Comparison of ENCODE assay signal across 18 cellular contexts in genomic region chr19:45063851-45064801, GRCh38. TPM values are rescaled to one million over a fixed set of nuclear protein-coding genes. Genes with fewer than 3 reads are reported as not detected.
DNase-seq lines count a peak whose midpoint lies in the region; ATAC-seq, FAIRE-seq and TF ChIP-seq lines count a peak whose summit lies in the region.
"Had no signal": no experiment of that assay in that cellular context is flagged by ENCODE, and none has a peak within 500 bp of the region (broad histone marks: within the 10 kb centered on the region; RNA-seq: fewer than 3 reads in every experiment).

No MANE protein-coding gene starts in this region.

- no peaks in the 10 kb centered on the region for H3K9me1 ChIP-seq in K562 (ENCODE audit: control insufficient read depth, insufficient read depth, low read length)

- H3K27ac ChIP-seq in HepG2 (ENCODE audit: extremely low read length, insufficient read depth, low read length) (no peak overlapping the region), right lobe of liver (no peak overlapping the region), K562 (ENCODE audit: extremely low read depth, low read depth, low read length) (no peak overlapping the region), osteoblast (ENCODE audit: low read depth, low read length) (no peak overlapping the region)
- H3K27ac ChIP-seq: C4-2B had no signal

- POLR2A ChIA-PET in HepG2 (lab: Yijun Ruan, JAX), result no interaction called here
- POLR2A ChIA-PET in K562 (lab: Yijun Ruan, JAX), result no interaction called here

- ATAC-seq in HepG2 (no peak), right lobe of liver (no peak), K562 (no peak)

- H3K4me2 ChIP-seq in HepG2 (ENCODE audit: low read depth, low read length) (no peak overlapping the region), K562 (ENCODE audit: insufficient read depth, low read length) (no peak overlapping the region), osteoblast (ENCODE audit: insufficient read depth, low read length) (no peak overlapping the region)

- no peak for TF ChIP-seq RAD21 in HepG2 (CRISPR knock-in tag; IDR thresholded peaks at IDR 0.05)
- TF ChIP-seq RAD21 in K562 (CRISPR knock-in tag; conservative IDR thresholded peaks at IDR 0.05 in 1 of 2, IDR thresholded peaks at IDR 0.05 in 1 of 2), result no peak

- H4K20me1 ChIP-seq in HepG2 (ENCODE audit: insufficient read depth, low read length), result peaks cover 5% of the 10 kb centered on the region; the same call in 1 of the 2 replicates
- H4K20me1 ChIP-seq in K562 (replicated peaks; ENCODE audit: control insufficient read depth, insufficient read depth, low read length), result peaks cover 13% of the 10 kb centered on the region
- peaks cover 26% of the 10 kb centered on the region for H4K20me1 ChIP-seq in osteoblast (ENCODE audit: insufficient read depth, low read length)

- no peak overlapping the region for H2AFZ ChIP-seq in HepG2 (ENCODE audit: low read length)
- H2AFZ ChIP-seq in K562 (ENCODE audit: low read depth, low read length), result no peak overlapping the region
- no peak overlapping the region for H2AFZ ChIP-seq in osteoblast (ENCODE audit: low read length)

- CTCF ChIA-PET in HepG2 (lab: Yijun Ruan, JAX; ENCODE audit: low intra/inter-chr PET ratio, low total read pairs), result no interaction called here
- CTCF ChIA-PET in K562 (lab: Yijun Ruan, JAX; ENCODE audit: low intra/inter-chr PET ratio), result no interaction called here

- no peaks in the 10 kb centered on the region for H3K79me2 ChIP-seq in HepG2 (ENCODE audit: insufficient read depth, low read length)
- peaks cover 4% of the 10 kb centered on the region; the same call in 1 of the 3 replicates for H3K79me2 ChIP-seq in K562 (ENCODE audit: control insufficient read depth, insufficient read depth, low read length)
- peaks cover 10% of the 10 kb centered on the region for H3K79me2 ChIP-seq in osteoblast (ENCODE audit: insufficient read depth, low read length)

- H3K27me3 ChIP-seq in HepG2 (ENCODE audit: control insufficient read depth in 1 of 2, insufficient read depth in 2 of 2, low read length in 2 of 2) (no peaks in the 10 kb centered on the region), right lobe of liver (no peaks in the 10 kb centered on the region), K562 (ENCODE audit: control insufficient read depth in 2 of 2, insufficient read depth in 2 of 2, low read length in 2 of 2) (no peaks in the 10 kb centered on the region), osteoblast (ENCODE audit: insufficient read depth, low read length) (no peaks in the 10 kb centered on the region)

- TF ChIP-seq CTCF in HepG2 (CRISPR knock-in tag; IDR thresholded peaks at IDR 0.05) (no peak), right lobe of liver (IDR thresholded peaks at IDR 0.05) (no peak), K562 (IDR thresholded peaks at IDR 0.05 in 2 of 3, conservative IDR thresholded peaks at IDR 0.05 in 1 of 3; ENCODE audit: insufficient read depth in 2 of 3, low read depth in 1 of 3, low read length in 3 of 3) (no peak), osteoblast (IDR thresholded peaks at IDR 0.05; ENCODE audit: extremely low read depth, low read depth, low read length) (no peak), D721Med (IDR thresholded peaks at IDR 0.05; ENCODE audit: insufficient read depth, missing control alignments) (no peak)

- TF ChIP-seq POLR2A in HepG2 (IDR thresholded peaks at IDR 0.05; ENCODE audit: insufficient read depth in 1 of 2, low read depth in 2 of 2, low read length in 2 of 2) (no peak), right lobe of liver (IDR thresholded peaks at IDR 0.05) (no peak), K562 (conservative IDR thresholded peaks at IDR 0.05) (no peak)

- DNase-seq in HepG2 (ENCODE audit: low spot score), result no peak
- DNase-seq in right lobe of liver, result no peak
- DNase-seq in K562 (ENCODE audit: extremely low read depth in 1 of 4, low spot score in 3 of 4), result no peak
- DNase-seq in osteoblast (ENCODE audit: insufficient read length, low spot score, missing footprints), result peak; percentile 76
- no peak for DNase-seq in C1 segment of cervical spinal cord (lab: John Stamatoyannopoulos, UW)
- DNase-seq in D721Med (ENCODE audit: insufficient read length, low spot score), result no peak
- DNase-seq in activated T-cell treated with anti-CD3 and anti-CD28 coated beads, Interleukin-2, amount 50 U/mL, for 48 hours, result no peak
- DNase-seq: ACHN; CD4-positive, alpha-beta memory T cell; DND-41; GDM1; GOT3; HFFc6 had no signal

- FAIRE-seq in HepG2 (lab: Jason Lieb, UNC) (no peak), K562 (lab: Jason Lieb, UNC) (no peak), D721Med (lab: Jason Lieb, UNC) (no peak)
- FAIRE-seq: GM19239, HTR-8/SVneo had no signal

- H3K9ac ChIP-seq in HepG2 (ENCODE audit: insufficient read depth, low read depth, low read length) (no peak overlapping the region), K562 (ENCODE audit: insufficient read depth in 1 of 2, low read depth in 2 of 2, low read length in 2 of 2) (no peak overlapping the region; a peak in 1 of 4 replicates)

- no peaks in the 10 kb centered on the region for H3K9me3 ChIP-seq in HepG2 (ENCODE audit: low read length)
- H3K9me3 ChIP-seq in right lobe of liver, result no peaks in the 10 kb centered on the region
- no peaks in the 10 kb centered on the region for H3K9me3 ChIP-seq in K562 (replicated peaks; ENCODE audit: control insufficient read depth, insufficient read depth, low read depth, low read length)
- no peaks in the 10 kb centered on the region for H3K9me3 ChIP-seq in osteoblast (ENCODE audit: low read depth, low read length)
- H3K9me3 ChIP-seq: HAP-1 had no signal

- in situ Hi-C loops in HepG2 (cut with HindIII; ENCODE audit: extremely low pct_ligation_motif_present, low pct_unique_long_range_greater_than_20kb), result loop anchor here (5.0 kb wide), 1 partner anchor 47 kb away; no protein-coding TSS in a partner anchor
- in situ Hi-C loops in K562 (cut with MboI), result no loop called here

- WGBS in HepG2 (ENCODE audit: low lambda C conversion rate), result 98% methylated on average over 74 of the region's 85 CpGs
- 95% methylated on average over 36 of the region's 85 CpGs for WGBS in right lobe of liver (ENCODE audit: insufficient coverage, low coverage, low lambda C conversion rate, missing lambda C conversion rate)
- 97% methylated on average over 25 of the region's 85 CpGs for WGBS in K562 (ENCODE audit: insufficient coverage, low coverage, missing lambda C conversion rate)

- H3K4me1 ChIP-seq in HepG2 (ENCODE audit: insufficient read depth, low read length) (no peaks in the 10 kb centered on the region), right lobe of liver (no peaks in the 10 kb centered on the region), K562 (replicated peaks in 1 of 2; ENCODE audit: control insufficient read depth in 2 of 2, insufficient read depth in 2 of 2, low read length in 2 of 2) (peaks cover 0 to 15% of the 10 kb centered on the region in 2 experiments; a peak in 2 of 5 replicates), osteoblast (ENCODE audit: insufficient read depth, low read length) (no peaks in the 10 kb centered on the region)
- H3K4me1 ChIP-seq: HAP-1 had no signal

- TF ChIP-seq EP300 in HepG2 (IDR thresholded peaks at IDR 0.05; ENCODE audit: low read depth in 2 of 2, low read length in 2 of 2) (no peak), HepG2 (CRISPR knock-in tag; IDR thresholded peaks at IDR 0.05; ENCODE audit: borderline replicate concordance) (no peak), K562 (IDR thresholded peaks at IDR 0.05; ENCODE audit: low read length) (no peak)

- intact Hi-C loops in HepG2 (cut with micrococcal nuclease; ENCODE audit: unreplicated experiment), result no loop called here
- intact Hi-C loops in right lobe of liver (cut with DNase I), result loop anchor here in 1 of 2 donors (10.0 kb wide), 1 partner anchor 179 kb away; no protein-coding TSS in a partner anchor
- intact Hi-C loops in K562 (cut with micrococcal nuclease), result no loop called here

- H3K4me3 ChIP-seq in HepG2 (replicated peaks in 1 of 3; ENCODE audit: insufficient read depth in 1 of 3, low read depth in 2 of 3, low read length in 3 of 3) (no peak overlapping the region), right lobe of liver (no peak overlapping the region), K562 (no peak overlapping the region), osteoblast (ENCODE audit: insufficient read depth, low read length) (no peak overlapping the region)
- H3K4me3 ChIP-seq: HAP-1 had no signal

- BruUV-seq in HepG2 (replicated peaks; lab: Mats Ljungman, UMichigan) (no TSS peak), K562 (replicated peaks; lab: Mats Ljungman, UMichigan) (no TSS peak)

- H3K36me3 ChIP-seq in HepG2 (replicated peaks in 1 of 2; ENCODE audit: control insufficient read depth in 1 of 2, insufficient read depth in 2 of 2, low read length in 2 of 2), result peaks cover 48 to 74% of the 10 kb centered on the region in 2 experiments
- H3K36me3 ChIP-seq in right lobe of liver, result peaks cover 17 to 86% (median 43%) of the 10 kb centered on the region in 4 donors
- H3K36me3 ChIP-seq in K562 (ENCODE audit: control insufficient read depth, insufficient read depth, low read length), result peaks cover 78% of the 10 kb centered on the region
- peaks cover 71% of the 10 kb centered on the region for H3K36me3 ChIP-seq in osteoblast (ENCODE audit: insufficient read depth, low read length)

RNA-seq across cellular contexts. Expression of gene ZNF296, which starts 12.2 kb away (rescaled TPM):
- total RNA-seq in HepG2 (2016; rRNA removed; fragmentation: Illumina TruSeq; extraction: Trizol), result 0.62 and 0.63 TPM in 2 replicates
- 0.71 and 0.97 TPM in 2 replicates for total RNA-seq in HepG2 (2016; cell fraction: cytosol; rRNA removed; fragmentation: Illumina TruSeq; extraction: Trizol; ENCODE audit: low read depth)
- 0.43 and 0.91 TPM in 2 replicates for total RNA-seq in HepG2 (2016; cell fraction: insoluble cytoplasmic fraction; rRNA removed; fragmentation: Illumina TruSeq; extraction: Trizol)
- 1.4 and 1.9 TPM in 2 replicates for total RNA-seq in HepG2 (2016; cell fraction: membrane; rRNA removed; fragmentation: Illumina TruSeq; extraction: Trizol)
- total RNA-seq in HepG2 (2016; cell fraction: nucleus; rRNA removed; fragmentation: Illumina TruSeq; extraction: Trizol), result 0.62 and 0.72 TPM in 2 replicates
- 0.26 and 0.39 TPM in 2 replicates for polyA plus RNA-seq in HepG2 (2011; rRNA removed)
- polyA plus RNA-seq in HepG2 (2011; cell fraction: cytosol; rRNA removed), result 0.15 and 0.32 TPM in 2 replicates
- polyA plus RNA-seq in HepG2 (2011; cell fraction: nucleus; rRNA removed), result 1.2 and 1.3 TPM in 2 replicates
- 1.2 and 1.5 TPM in 2 replicates for polyA plus RNA-seq in HepG2 (2012)
- 1.3 TPM in 2 replicates for polyA plus RNA-seq in HepG2 (2016; cell fraction: cytosol; fragmentation: Illumina TruSeq; extraction: Trizol; ENCODE audit: low read depth)
- 2.2 and 2.9 TPM in 2 replicates for polyA plus RNA-seq in HepG2 (2016; cell fraction: insoluble cytoplasmic fraction; fragmentation: Illumina TruSeq; extraction: Trizol; ENCODE audit: low read depth)
- 1.2 and 1.5 TPM in 2 replicates for polyA plus RNA-seq in HepG2 (2016; cell fraction: membrane; fragmentation: Illumina TruSeq; extraction: Trizol; ENCODE audit: low read depth)
- 2.3 and 4.7 TPM in 2 replicates for polyA plus RNA-seq in HepG2 (2016; cell fraction: nucleus; fragmentation: Illumina TruSeq; extraction: Trizol; ENCODE audit: insufficient read depth, low read depth)
- 0.47 and 0.64 TPM in 2 replicates for polyA minus RNA-seq in HepG2 (2011; rRNA and poly(A)+ RNA removed; ENCODE audit: low replicate concordance)
- polyA minus RNA-seq in HepG2 (2011; cell fraction: cytosol; rRNA and poly(A)+ RNA removed), result 1.2 and 2.5 TPM in 2 replicates
- polyA minus RNA-seq in HepG2 (2011; cell fraction: nucleus; rRNA and poly(A)+ RNA removed), result 0.37 and 0.39 TPM in 2 replicates
- under 1 TPM in 5 of 6 experiments, not detected in 1; 0.16 to 0.47 (median 0.35) TPM for total RNA-seq in right lobe of liver
- total RNA-seq in K562 (2011; cell fraction: chromatin; rRNA removed; ENCODE audit: low replicate concordance), result 0.25 and 1.9 TPM in 2 replicates
- 2.4 and 3.5 TPM in 2 replicates for total RNA-seq in K562 (2011; cell fraction: nucleolus; rRNA removed)
- 0.92 and 1.3 TPM in 2 replicates for total RNA-seq in K562 (2011; cell fraction: nucleoplasm; rRNA removed)
- 1.5 and 2.7 TPM in 2 replicates for total RNA-seq in K562 (2014; rRNA removed)
- total RNA-seq in K562 (2014; rRNA removed; fragmentation: Illumina TruSeq; extraction: Trizol), result 0.07 TPM in 1 of 2 replicates, not detected in the other
- 0.54 and 0.72 TPM in 2 replicates for total RNA-seq in K562 (2015; rRNA removed; fragmentation: Illumina TruSeq; extraction: Trizol)
- total RNA-seq in K562 (2021), result 8.8 and 10.3 TPM in 2 replicates
- 0.13 and 0.28 TPM in 2 replicates for polyA plus RNA-seq in K562 (2011; rRNA removed)
- 0.24 and 1.1 TPM in 2 replicates for polyA plus RNA-seq in K562 (2011; cell fraction: cytosol; rRNA removed)
- polyA plus RNA-seq in K562 (2011; cell fraction: nucleus; rRNA removed), result 0.52 and 1.4 TPM in 2 replicates
- polyA plus RNA-seq in K562 (2012), result 3.2 and 3.6 TPM in 2 replicates
- 0.39 and 2.0 TPM in 2 replicates for polyA plus RNA-seq in K562 (2014; fragmentation: Illumina TruSeq; extraction: Trizol)
- under 1 TPM in 1 of 2 experiments, not detected in 1; 0.03 TPM for polyA plus RNA-seq in K562 (2014; fragmentation: Nextera tagmentation; extraction: Ambion mirVana)
- 2.0 and 2.4 TPM in 2 replicates for polyA plus RNA-seq in K562 (2014; rRNA removed)
- polyA minus RNA-seq in K562 (2011; rRNA and poly(A)+ RNA removed), result 0.11 and 0.21 TPM in 2 replicates
- polyA minus RNA-seq in K562 (2011; cell fraction: cytosol; rRNA and poly(A)+ RNA removed), result 2.0 and 3.5 TPM in 2 replicates
- polyA minus RNA-seq in K562 (2011; cell fraction: nucleus; rRNA and poly(A)+ RNA removed), result 0.94 and 1.00 TPM in 2 replicates
- under 0.01 TPM in 1 of 2 replicates, not detected in the other for total RNA-seq in osteoblast
- total RNA-seq: A172 had no signal

RNA-seq across cellular contexts. Expression of gene GEMIN7, which starts 14.9 kb away (rescaled TPM):
- 30.6 and 42.0 TPM in 2 replicates for total RNA-seq in HepG2 (2016; rRNA removed; fragmentation: Illumina TruSeq; extraction: Trizol)
- total RNA-seq in HepG2 (2016; cell fraction: cytosol; rRNA removed; fragmentation: Illumina TruSeq; extraction: Trizol; ENCODE audit: low read depth), result 15.7 and 22.3 TPM in 2 replicates
- 34.9 and 39.3 TPM in 2 replicates for total RNA-seq in HepG2 (2016; cell fraction: insoluble cytoplasmic fraction; rRNA removed; fragmentation: Illumina TruSeq; extraction: Trizol)
- 28.5 and 42.7 TPM in 2 replicates for total RNA-seq in HepG2 (2016; cell fraction: membrane; rRNA removed; fragmentation: Illumina TruSeq; extraction: Trizol)
- total RNA-seq in HepG2 (2016; cell fraction: nucleus; rRNA removed; fragmentation: Illumina TruSeq; extraction: Trizol), result 13.0 and 14.5 TPM in 2 replicates
- polyA plus RNA-seq in HepG2 (2011; rRNA removed), result 22.2 and 24.1 TPM in 2 replicates
- polyA plus RNA-seq in HepG2 (2011; cell fraction: cytosol; rRNA removed), result 22.8 and 32.6 TPM in 2 replicates
- 31.3 and 38.6 TPM in 2 replicates for polyA plus RNA-seq in HepG2 (2011; cell fraction: nucleus; rRNA removed)
- polyA plus RNA-seq in HepG2 (2012), result 22.7 and 23.7 TPM in 2 replicates
- polyA plus RNA-seq in HepG2 (2016; cell fraction: cytosol; fragmentation: Illumina TruSeq; extraction: Trizol; ENCODE audit: low read depth), result 28.4 and 37.8 TPM in 2 replicates
- 62.1 and 65.3 TPM in 2 replicates for polyA plus RNA-seq in HepG2 (2016; cell fraction: insoluble cytoplasmic fraction; fragmentation: Illumina TruSeq; extraction: Trizol; ENCODE audit: low read depth)
- 40.2 and 48.8 TPM in 2 replicates for polyA plus RNA-seq in HepG2 (2016; cell fraction: membrane; fragmentation: Illumina TruSeq; extraction: Trizol; ENCODE audit: low read depth)
- 33.1 and 40.0 TPM in 2 replicates for polyA plus RNA-seq in HepG2 (2016; cell fraction: nucleus; fragmentation: Illumina TruSeq; extraction: Trizol; ENCODE audit: insufficient read depth, low read depth)
- 20.1 and 20.5 TPM in 2 replicates for polyA minus RNA-seq in HepG2 (2011; rRNA and poly(A)+ RNA removed; ENCODE audit: low replicate concordance)
- 12.5 and 19.8 TPM in 2 replicates for polyA minus RNA-seq in HepG2 (2011; cell fraction: cytosol; rRNA and poly(A)+ RNA removed)
- polyA minus RNA-seq in HepG2 (2011; cell fraction: nucleus; rRNA and poly(A)+ RNA removed), result 7.9 and 9.2 TPM in 2 replicates
- total RNA-seq in right lobe of liver, result 10 to 100 TPM; 10.9 to 27.5 (median 14.0) TPM
- 22.7 and 62.8 TPM in 2 replicates for total RNA-seq in K562 (2011; cell fraction: chromatin; rRNA removed; ENCODE audit: low replicate concordance)
- 37.2 and 43.2 TPM in 2 replicates for total RNA-seq in K562 (2011; cell fraction: nucleolus; rRNA removed)
- total RNA-seq in K562 (2011; cell fraction: nucleoplasm; rRNA removed), result 26.5 and 32.7 TPM in 2 replicates
- total RNA-seq in K562 (2014; rRNA removed), result 54.9 and 62.7 TPM in 2 replicates
- 31.3 and 33.0 TPM in 2 replicates for total RNA-seq in K562 (2014; rRNA removed; fragmentation: Illumina TruSeq; extraction: Trizol)
- 39.5 and 42.3 TPM in 2 replicates for total RNA-seq in K562 (2015; rRNA removed; fragmentation: Illumina TruSeq; extraction: Trizol)
- total RNA-seq in K562 (2021), result 60.7 and 62.6 TPM in 2 replicates
- 23.1 and 32.5 TPM in 2 replicates for polyA plus RNA-seq in K562 (2011; rRNA removed)
- 41.8 and 86.0 TPM in 2 replicates for polyA plus RNA-seq in K562 (2011; cell fraction: cytosol; rRNA removed)
- polyA plus RNA-seq in K562 (2011; cell fraction: nucleus; rRNA removed), result 34.9 and 43.7 TPM in 2 replicates
- polyA plus RNA-seq in K562 (2012), result 41.3 and 54.9 TPM in 2 replicates
- 32.6 and 50.6 TPM in 2 replicates for polyA plus RNA-seq in K562 (2014; fragmentation: Illumina TruSeq; extraction: Trizol)
- 100 to 1,000 TPM in 1 of 2 experiments, 10 to 100 TPM in 1; 84.9 to 124 TPM for polyA plus RNA-seq in K562 (2014; fragmentation: Nextera tagmentation; extraction: Ambion mirVana)
- 49.6 and 57.5 TPM in 2 replicates for polyA plus RNA-seq in K562 (2014; rRNA removed)
- polyA minus RNA-seq in K562 (2011; rRNA and poly(A)+ RNA removed), result 5.7 and 7.6 TPM in 2 replicates
- polyA minus RNA-seq in K562 (2011; cell fraction: cytosol; rRNA and poly(A)+ RNA removed), result 17.8 and 23.9 TPM in 2 replicates
- polyA minus RNA-seq in K562 (2011; cell fraction: nucleus; rRNA and poly(A)+ RNA removed), result 7.9 and 11.3 TPM in 2 replicates
- total RNA-seq in osteoblast, result 8.3 and 14.8 TPM in 2 replicates

RNA-seq across cellular contexts. Expression of gene CLASRP, which starts 25.3 kb away (rescaled TPM):
- total RNA-seq in HepG2 (2016; rRNA removed; fragmentation: Illumina TruSeq; extraction: Trizol), result 7.4 and 32.0 TPM in 2 replicates
- 7.3 and 8.3 TPM in 2 replicates for total RNA-seq in HepG2 (2016; cell fraction: cytosol; rRNA removed; fragmentation: Illumina TruSeq; extraction: Trizol; ENCODE audit: low read depth)
- 6.5 and 35.8 TPM in 2 replicates for total RNA-seq in HepG2 (2016; cell fraction: insoluble cytoplasmic fraction; rRNA removed; fragmentation: Illumina TruSeq; extraction: Trizol)
- 6.0 and 7.3 TPM in 2 replicates for total RNA-seq in HepG2 (2016; cell fraction: membrane; rRNA removed; fragmentation: Illumina TruSeq; extraction: Trizol)
- 36.9 and 51.6 TPM in 2 replicates for total RNA-seq in HepG2 (2016; cell fraction: nucleus; rRNA removed; fragmentation: Illumina TruSeq; extraction: Trizol)
- polyA plus RNA-seq in HepG2 (2011; rRNA removed), result 51.1 and 51.4 TPM in 2 replicates
- polyA plus RNA-seq in HepG2 (2011; cell fraction: cytosol; rRNA removed), result 13.6 and 14.3 TPM in 2 replicates
- 292 and 390 TPM in 2 replicates for polyA plus RNA-seq in HepG2 (2011; cell fraction: nucleus; rRNA removed)
- polyA plus RNA-seq in HepG2 (2012), result 58.9 and 85.4 TPM in 2 replicates
- 7.0 and 7.7 TPM in 2 replicates for polyA plus RNA-seq in HepG2 (2016; cell fraction: cytosol; fragmentation: Illumina TruSeq; extraction: Trizol; ENCODE audit: low read depth)
- 18.3 and 19.4 TPM in 2 replicates for polyA plus RNA-seq in HepG2 (2016; cell fraction: insoluble cytoplasmic fraction; fragmentation: Illumina TruSeq; extraction: Trizol; ENCODE audit: low read depth)
- 9.9 and 14.8 TPM in 2 replicates for polyA plus RNA-seq in HepG2 (2016; cell fraction: membrane; fragmentation: Illumina TruSeq; extraction: Trizol; ENCODE audit: low read depth)
- 320 and 335 TPM in 2 replicates for polyA plus RNA-seq in HepG2 (2016; cell fraction: nucleus; fragmentation: Illumina TruSeq; extraction: Trizol; ENCODE audit: insufficient read depth, low read depth)
- polyA minus RNA-seq in HepG2 (2011; rRNA and poly(A)+ RNA removed; ENCODE audit: low replicate concordance), result 16.6 and 30.8 TPM in 2 replicates
- 4.3 and 4.6 TPM in 2 replicates for polyA minus RNA-seq in HepG2 (2011; cell fraction: cytosol; rRNA and poly(A)+ RNA removed)
- polyA minus RNA-seq in HepG2 (2011; cell fraction: nucleus; rRNA and poly(A)+ RNA removed), result 49.0 and 61.0 TPM in 2 replicates
- total RNA-seq in right lobe of liver, result 10 to 100 TPM; 30.5 to 66.8 (median 44.8) TPM
- 297 and 460 TPM in 2 replicates for total RNA-seq in K562 (2011; cell fraction: chromatin; rRNA removed; ENCODE audit: low replicate concordance)
- total RNA-seq in K562 (2011; cell fraction: nucleolus; rRNA removed), result 224 and 226 TPM in 2 replicates
- 233 and 263 TPM in 2 replicates for total RNA-seq in K562 (2011; cell fraction: nucleoplasm; rRNA removed)
- total RNA-seq in K562 (2014; rRNA removed), result 56.7 and 74.5 TPM in 2 replicates
- total RNA-seq in K562 (2014; rRNA removed; fragmentation: Illumina TruSeq; extraction: Trizol), result 31.1 and 34.6 TPM in 2 replicates
- 46.4 and 46.7 TPM in 2 replicates for total RNA-seq in K562 (2015; rRNA removed; fragmentation: Illumina TruSeq; extraction: Trizol)
- total RNA-seq in K562 (2021), result 81.6 and 86.3 TPM in 2 replicates
- polyA plus RNA-seq in K562 (2011; rRNA removed), result 34.4 and 55.3 TPM in 2 replicates
- polyA plus RNA-seq in K562 (2011; cell fraction: cytosol; rRNA removed), result 18.3 and 19.8 TPM in 2 replicates
- polyA plus RNA-seq in K562 (2011; cell fraction: nucleus; rRNA removed), result 277 and 310 TPM in 2 replicates
- 71.3 and 94.7 TPM in 2 replicates for polyA plus RNA-seq in K562 (2012)
- 44.0 and 45.2 TPM in 2 replicates for polyA plus RNA-seq in K562 (2014; fragmentation: Illumina TruSeq; extraction: Trizol)
- polyA plus RNA-seq in K562 (2014; fragmentation: Nextera tagmentation; extraction: Ambion mirVana), result 1 to 10 TPM in 1 of 2 experiments, under 1 TPM in 1; 0.94 to 1.2 TPM
- 72.2 and 80.0 TPM in 2 replicates for polyA plus RNA-seq in K562 (2014; rRNA removed)
- polyA minus RNA-seq in K562 (2011; rRNA and poly(A)+ RNA removed), result 25.8 and 29.7 TPM in 2 replicates
- polyA minus RNA-seq in K562 (2011; cell fraction: cytosol; rRNA and poly(A)+ RNA removed), result 18.8 and 19.3 TPM in 2 replicates
- polyA minus RNA-seq in K562 (2011; cell fraction: nucleus; rRNA and poly(A)+ RNA removed), result 39.9 and 51.1 TPM in 2 replicates
- total RNA-seq in osteoblast, result 17.0 and 17.1 TPM in 2 replicates

RNA-seq across cellular contexts. Expression of gene PPP1R37, which starts 28.9 kb away (rescaled TPM):
- total RNA-seq in HepG2 (2016; rRNA removed; fragmentation: Illumina TruSeq; extraction: Trizol) (9.2 and 14.3 TPM in 2 replicates), right lobe of liver (10 to 100 TPM; 10.1 to 14.3 (median 11.0) TPM), K562 (2014; rRNA removed) (20.3 and 38.6 TPM in 2 replicates), K562 (2014; rRNA removed; fragmentation: Illumina TruSeq; extraction: Trizol) (3.1 and 3.5 TPM in 2 replicates), K562 (2015; rRNA removed; fragmentation: Illumina TruSeq; extraction: Trizol) (7.9 and 8.4 TPM in 2 replicates), K562 (2021) (16.4 and 17.6 TPM in 2 replicates), osteoblast (43.9 and 53.6 TPM in 2 replicates)
- 6.7 and 9.0 TPM in 2 replicates for total RNA-seq in HepG2 (2016; cell fraction: cytosol; rRNA removed; fragmentation: Illumina TruSeq; extraction: Trizol; ENCODE audit: low read depth)
- 7.3 and 15.4 TPM in 2 replicates for total RNA-seq in HepG2 (2016; cell fraction: insoluble cytoplasmic fraction; rRNA removed; fragmentation: Illumina TruSeq; extraction: Trizol)
- total RNA-seq in HepG2 (2016; cell fraction: membrane; rRNA removed; fragmentation: Illumina TruSeq; extraction: Trizol), result 14.2 and 14.9 TPM in 2 replicates
- 12.9 and 14.6 TPM in 2 replicates for total RNA-seq in HepG2 (2016; cell fraction: nucleus; rRNA removed; fragmentation: Illumina TruSeq; extraction: Trizol)
- polyA plus RNA-seq in HepG2 (2011; rRNA removed) (9.0 and 13.9 TPM in 2 replicates), K562 (2011; rRNA removed) (7.3 and 8.0 TPM in 2 replicates), K562 (2014; fragmentation: Illumina TruSeq; extraction: Trizol) (2.7 and 5.0 TPM in 2 replicates), K562 (2014; fragmentation: Nextera tagmentation; extraction: Ambion mirVana) (under 1 TPM; 0.04 to 0.10 TPM), K562 (2014; rRNA removed) (19.9 and 22.0 TPM in 2 replicates)
- polyA plus RNA-seq in HepG2 (2011; cell fraction: cytosol; rRNA removed), result 7.3 and 11.2 TPM in 2 replicates
- 51.9 and 57.4 TPM in 2 replicates for polyA plus RNA-seq in HepG2 (2011; cell fraction: nucleus; rRNA removed)
- polyA plus RNA-seq in HepG2 (2012), result 9.6 and 15.6 TPM in 2 replicates
- 3.7 and 4.8 TPM in 2 replicates for polyA plus RNA-seq in HepG2 (2016; cell fraction: cytosol; fragmentation: Illumina TruSeq; extraction: Trizol; ENCODE audit: low read depth)
- 8.4 and 10.5 TPM in 2 replicates for polyA plus RNA-seq in HepG2 (2016; cell fraction: insoluble cytoplasmic fraction; fragmentation: Illumina TruSeq; extraction: Trizol; ENCODE audit: low read depth)
- polyA plus RNA-seq in HepG2 (2016; cell fraction: membrane; fragmentation: Illumina TruSeq; extraction: Trizol; ENCODE audit: low read depth), result 7.2 and 9.9 TPM in 2 replicates
- 30.3 and 31.0 TPM in 2 replicates for polyA plus RNA-seq in HepG2 (2016; cell fraction: nucleus; fragmentation: Illumina TruSeq; extraction: Trizol; ENCODE audit: insufficient read depth, low read depth)
- 11.1 and 11.5 TPM in 2 replicates for polyA minus RNA-seq in HepG2 (2011; rRNA and poly(A)+ RNA removed; ENCODE audit: low replicate concordance)
- polyA minus RNA-seq in HepG2 (2011; cell fraction: cytosol; rRNA and poly(A)+ RNA removed), result 4.2 and 5.6 TPM in 2 replicates
- polyA minus RNA-seq in HepG2 (2011; cell fraction: nucleus; rRNA and poly(A)+ RNA removed), result 11.2 and 12.4 TPM in 2 replicates
- 32.7 and 64.0 TPM in 2 replicates for total RNA-seq in K562 (2011; cell fraction: chromatin; rRNA removed; ENCODE audit: low replicate concordance)
- total RNA-seq in K562 (2011; cell fraction: nucleolus; rRNA removed), result 49.9 and 53.4 TPM in 2 replicates
- 37.0 and 42.9 TPM in 2 replicates for total RNA-seq in K562 (2011; cell fraction: nucleoplasm; rRNA removed)
- 7.1 and 13.5 TPM in 2 replicates for polyA plus RNA-seq in K562 (2011; cell fraction: cytosol; rRNA removed)
- polyA plus RNA-seq in K562 (2011; cell fraction: nucleus; rRNA removed), result 51.3 and 83.8 TPM in 2 replicates
- polyA plus RNA-seq in K562 (2012), result 18.5 and 23.4 TPM in 2 replicates
- polyA minus RNA-seq in K562 (2011; rRNA and poly(A)+ RNA removed), result 4.4 and 5.2 TPM in 2 replicates
- 4.8 and 13.3 TPM in 2 replicates for polyA minus RNA-seq in K562 (2011; cell fraction: cytosol; rRNA and poly(A)+ RNA removed)
- 14.3 and 14.8 TPM in 2 replicates for polyA minus RNA-seq in K562 (2011; cell fraction: nucleus; rRNA and poly(A)+ RNA removed)

Comparison
In these comparisons a context has a peak if more than half of its experiments do, and no peak if none do; other contexts are left out.
1. Of the 241 proteins assayed by ChIP-seq in both HepG2 and K562: peak only in HepG2: HNRNPK; only in K562: FIP1L1, POLR2G, RBFOX2 and ZBTB33; in both: none; in neither: 236.